1 cellular context compared by ENCODE assay signal in the genomic region with DNA sequence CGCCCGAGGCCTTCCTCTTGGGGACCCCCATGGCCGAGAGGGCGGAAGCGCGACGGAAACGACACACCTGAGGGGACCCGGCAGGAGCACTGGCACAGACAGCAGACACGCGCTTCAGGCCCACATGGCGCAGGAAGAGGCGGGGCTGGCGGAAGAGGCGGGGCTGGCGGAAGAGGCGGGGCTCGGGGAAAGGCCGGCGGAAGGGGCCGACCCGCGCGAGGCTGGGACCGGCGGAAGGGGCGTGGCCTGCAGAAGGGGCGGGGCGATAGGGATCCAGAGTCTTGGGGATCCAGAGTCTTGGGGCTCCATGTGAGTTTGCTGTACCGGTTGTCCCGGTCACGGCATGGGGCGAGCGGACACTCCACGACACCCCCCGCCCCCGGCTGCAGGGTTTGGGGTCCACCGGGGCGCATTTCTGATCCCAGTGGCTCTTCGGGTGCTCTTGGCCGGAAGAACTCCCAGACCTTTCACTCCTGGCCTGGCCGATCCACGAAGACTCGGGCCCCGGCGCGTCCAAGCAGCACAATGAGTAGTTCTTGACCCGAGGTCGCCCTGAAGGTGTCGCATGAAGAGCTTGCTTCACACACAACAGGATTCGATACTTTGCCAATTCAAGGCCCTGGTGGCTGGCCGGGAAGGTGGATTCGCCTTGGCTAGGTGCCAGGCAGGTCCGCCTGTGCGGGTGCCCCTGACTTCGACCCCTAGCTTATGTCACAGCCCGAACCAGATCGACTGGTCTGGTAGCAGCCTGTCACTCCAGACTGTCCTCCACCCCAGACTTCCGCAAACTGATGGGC.
TF ChIP-seq lines count a peak whose summit lies in the region.

A gene with protein sequence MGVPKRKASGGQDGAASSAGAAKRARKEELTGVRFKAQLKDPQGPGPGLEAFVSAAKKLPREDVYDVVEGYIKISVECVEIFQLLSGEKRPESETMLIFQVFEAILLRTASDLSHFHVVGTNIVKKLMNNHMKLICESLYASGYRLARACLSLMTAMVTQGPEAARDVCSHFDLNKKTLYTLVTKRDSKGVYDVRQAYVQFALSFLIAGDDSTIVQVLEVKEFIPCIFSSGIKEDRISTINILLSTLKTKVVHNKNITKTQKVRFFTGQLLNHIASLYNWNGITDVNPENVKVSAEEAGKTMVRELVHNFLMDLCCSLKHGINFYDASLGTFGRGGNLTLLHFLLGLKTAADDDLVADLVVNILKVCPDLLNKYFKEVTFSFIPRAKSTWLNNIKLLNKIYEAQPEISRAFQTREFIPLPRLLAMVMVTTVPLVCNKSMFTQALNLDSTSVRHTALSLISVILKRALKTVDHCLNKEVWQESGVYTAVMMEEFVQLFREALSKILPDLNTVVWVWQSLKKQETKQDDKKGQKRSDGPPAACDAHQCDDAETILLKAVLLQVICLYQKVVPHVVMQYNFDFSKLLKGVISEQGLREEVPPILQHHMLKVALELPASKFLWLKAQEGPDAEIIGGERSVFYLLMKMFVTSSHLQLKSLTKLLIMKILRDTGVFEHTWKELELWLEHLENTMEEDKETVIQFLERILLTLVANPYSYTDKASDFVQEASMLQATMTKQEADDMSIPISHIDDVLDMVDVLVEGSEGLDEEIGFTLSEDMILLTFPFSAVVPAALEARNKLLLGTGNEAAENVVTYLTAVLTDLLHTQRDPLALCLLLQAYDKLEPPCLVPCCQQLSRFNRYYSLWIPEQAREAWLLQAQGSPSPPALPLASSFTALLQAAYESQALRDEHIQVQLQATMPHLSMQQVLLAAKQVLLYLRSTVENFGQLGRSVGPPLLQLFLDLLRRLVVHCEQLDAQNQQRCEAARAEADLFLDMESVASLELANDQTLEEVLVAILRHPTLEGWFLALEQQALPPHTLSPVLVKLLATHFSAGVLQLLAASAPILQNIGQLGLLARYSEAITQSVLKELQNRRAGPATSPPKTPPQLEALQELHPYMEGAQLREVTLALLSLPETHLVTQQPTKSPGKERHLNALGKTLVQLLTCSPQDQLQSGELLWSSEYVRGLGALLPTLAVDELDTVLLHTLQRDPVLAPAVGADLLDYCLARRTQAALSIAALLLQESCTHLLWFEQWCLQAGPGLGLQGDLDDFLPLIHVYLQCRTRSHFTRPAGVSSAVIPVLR (N-terminal part only) (minus strand): TSS at position 133 of the 797 bp plus-strand sequence. CDS start 102 bp downstream, at position 31.

TF ChIP-seq in K562, 482 proteins besides CTCF, POLR2A, EP300 and RAD21 (continues in another document):
- TF ChIP-seq EGR1 (conservative IDR thresholded peaks at IDR 0.05) (no peak), ZNF584 (CRISPR knock-in tag; IDR thresholded peaks at IDR 0.05; ENCODE audit: low read depth) (no peak; the same call in 1 of the 2 replicates), SAFB (IDR thresholded peaks at IDR 0.05; ENCODE audit: borderline replicate concordance, low read depth, low read length) (no peak), ZNF75A (CRISPR knock-in tag; IDR thresholded peaks at IDR 0.05) (no peak), ARID1B (IDR thresholded peaks at IDR 0.05) (peak; percentile 55; the same call in 1 of the 2 replicates), STAT5A (IDR thresholded peaks at IDR 0.05; ENCODE audit: borderline replicate concordance, low read length) (no peak; the same call in 1 of the 2 replicates), IFI16 (CRISPR knock-in tag; IDR thresholded peaks at IDR 0.05) (no peak), HES1 (IDR thresholded peaks at IDR 0.05; ENCODE audit: low read depth) (no peak), TEAD1 (CRISPR knock-in tag; IDR thresholded peaks at IDR 0.05) (peak in 1 of 2 experiments; percentile 60; a peak in 3 of 4 replicates), POLR2H (tag; IDR thresholded peaks at IDR 0.05; ENCODE audit: low read depth) (peak; percentile 84), ZNF707 (CRISPR knock-in tag; conservative IDR thresholded peaks at IDR 0.05) (no peak), ZNF232 (CRISPR knock-in tag; IDR thresholded peaks at IDR 0.05) (no peak), PTBP1 (IDR thresholded peaks at IDR 0.05; ENCODE audit: low read depth, low read length) (no peak; the same call in 1 of the 2 replicates), TAF9B (IDR thresholded peaks at IDR 0.05; ENCODE audit: partially characterized antibody) (peak; percentile 31), ARID2 (IDR thresholded peaks at IDR 0.05) (no peak), RUNX1 (IDR thresholded peaks at IDR 0.05; ENCODE audit: low read depth) (no peak), SETDB1 (IDR thresholded peaks at IDR 0.05; ENCODE audit: low read length) (no peak), SP2 (IDR thresholded peaks at IDR 0.05; ENCODE audit: extremely low read depth, low read depth, low read length, poor library complexity, severe bottlenecking) (peak; percentile 23), ZNF589 (CRISPR knock-in tag; IDR thresholded peaks at IDR 0.05; ENCODE audit: low read depth) (no peak), ZNF133 (CRISPR knock-in tag; IDR thresholded peaks at IDR 0.05) (0 out of 2 replicates have a peak, but pooled peaks have one; percentile 6), TRIM24 (IDR thresholded peaks at IDR 0.05) (no peak), ZNF644 (tag; IDR thresholded peaks at IDR 0.05; ENCODE audit: low read depth) (no peak), CHAMP1 (IDR thresholded peaks at IDR 0.05) (no peak), AFF4 (CRISPR knock-in tag; IDR thresholded peaks at IDR 0.05) (no peak), ZBTB17 (CRISPR knock-in tag; IDR thresholded peaks at IDR 0.05) (peak; percentile 95), JUNB (CRISPR knock-in tag; conservative IDR thresholded peaks at IDR 0.05) (no peak), ZBTB9 (CRISPR knock-in tag; IDR thresholded peaks at IDR 0.05) (peak; percentile 78), MBD1 (CRISPR knock-in tag; IDR thresholded peaks at IDR 0.05) (no peak)
- TF ChIP-seq, protein P1, sequence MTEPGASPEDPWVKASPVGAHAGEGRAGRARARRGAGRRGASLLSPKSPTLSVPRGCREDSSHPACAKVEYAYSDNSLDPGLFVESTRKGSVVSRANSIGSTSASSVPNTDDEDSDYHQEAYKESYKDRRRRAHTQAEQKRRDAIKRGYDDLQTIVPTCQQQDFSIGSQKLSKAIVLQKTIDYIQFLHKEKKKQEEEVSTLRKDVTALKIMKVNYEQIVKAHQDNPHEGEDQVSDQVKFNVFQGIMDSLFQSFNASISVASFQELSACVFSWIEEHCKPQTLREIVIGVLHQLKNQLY (CRISPR knock-in tag; conservative IDR thresholded peaks at IDR 0.05): peak in 1 of 2 experiments; percentile 20; a peak in 1 of 4 replicates
- TF ChIP-seq, protein P2, sequence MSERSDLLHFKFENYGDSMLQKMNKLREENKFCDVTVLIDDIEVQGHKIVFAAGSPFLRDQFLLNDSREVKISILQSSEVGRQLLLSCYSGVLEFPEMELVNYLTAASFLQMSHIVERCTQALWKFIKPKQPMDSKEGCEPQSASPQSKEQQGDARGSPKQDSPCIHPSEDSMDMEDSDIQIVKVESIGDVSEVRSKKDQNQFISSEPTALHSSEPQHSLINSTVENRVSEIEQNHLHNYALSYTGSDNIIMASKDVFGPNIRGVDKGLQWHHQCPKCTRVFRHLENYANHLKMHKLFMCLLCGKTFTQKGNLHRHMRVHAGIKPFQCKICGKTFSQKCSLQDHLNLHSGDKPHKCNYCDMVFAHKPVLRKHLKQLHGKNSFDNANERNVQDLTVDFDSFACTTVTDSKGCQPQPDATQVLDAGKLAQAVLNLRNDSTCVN (CRISPR knock-in tag; IDR thresholded peaks at IDR 0.05): no peak
- TF ChIP-seq, protein P3, sequence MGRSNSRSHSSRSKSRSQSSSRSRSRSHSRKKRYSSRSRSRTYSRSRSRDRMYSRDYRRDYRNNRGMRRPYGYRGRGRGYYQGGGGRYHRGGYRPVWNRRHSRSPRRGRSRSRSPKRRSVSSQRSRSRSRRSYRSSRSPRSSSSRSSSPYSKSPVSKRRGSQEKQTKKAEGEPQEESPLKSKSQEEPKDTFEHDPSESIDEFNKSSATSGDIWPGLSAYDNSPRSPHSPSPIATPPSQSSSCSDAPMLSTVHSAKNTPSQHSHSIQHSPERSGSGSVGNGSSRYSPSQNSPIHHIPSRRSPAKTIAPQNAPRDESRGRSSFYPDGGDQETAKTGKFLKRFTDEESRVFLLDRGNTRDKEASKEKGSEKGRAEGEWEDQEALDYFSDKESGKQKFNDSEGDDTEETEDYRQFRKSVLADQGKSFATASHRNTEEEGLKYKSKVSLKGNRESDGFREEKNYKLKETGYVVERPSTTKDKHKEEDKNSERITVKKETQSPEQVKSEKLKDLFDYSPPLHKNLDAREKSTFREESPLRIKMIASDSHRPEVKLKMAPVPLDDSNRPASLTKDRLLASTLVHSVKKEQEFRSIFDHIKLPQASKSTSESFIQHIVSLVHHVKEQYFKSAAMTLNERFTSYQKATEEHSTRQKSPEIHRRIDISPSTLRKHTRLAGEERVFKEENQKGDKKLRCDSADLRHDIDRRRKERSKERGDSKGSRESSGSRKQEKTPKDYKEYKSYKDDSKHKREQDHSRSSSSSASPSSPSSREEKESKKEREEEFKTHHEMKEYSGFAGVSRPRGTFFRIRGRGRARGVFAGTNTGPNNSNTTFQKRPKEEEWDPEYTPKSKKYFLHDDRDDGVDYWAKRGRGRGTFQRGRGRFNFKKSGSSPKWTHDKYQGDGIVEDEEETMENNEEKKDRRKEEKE (IDR thresholded peaks at IDR 0.05; ENCODE audit: borderline replicate concordance in 1 of 2, control insufficient read depth in 1 of 2, low read depth in 2 of 2, low read length in 1 of 2): no peak
